ENCODE assay signal across 1 cellular context in genomic region chr16:2483160-2483559, GRCh38.
TF ChIP-seq lines count a peak whose summit lies in the region.

No MANE protein-coding gene starts in this region.

TF ChIP-seq in HepG2, 621 proteins besides CTCF, POLR2A, EP300 and RAD21:
- TF ChIP-seq ZNF878 (CRISPR knock-in tag; IDR thresholded peaks at IDR 0.05), result no peak
- no peak for TF ChIP-seq FOXJ3 (CRISPR knock-in tag; IDR thresholded peaks at IDR 0.05; ENCODE audit: borderline replicate concordance)
- TF ChIP-seq PHF8 (CRISPR knock-in tag; IDR thresholded peaks at IDR 0.05), result no peak
- TF ChIP-seq ZNF282 (IDR thresholded peaks at IDR 0.05; ENCODE audit: partially characterized antibody), result no peak
- no peak for TF ChIP-seq PTBP1 (IDR thresholded peaks at IDR 0.05; ENCODE audit: low read depth, low read length, poor library complexity, severe bottlenecking)
- no peak for TF ChIP-seq RFX5 (IDR thresholded peaks at IDR 0.05; ENCODE audit: low read depth, low read length)
- no peak for TF ChIP-seq KDM2A (CRISPR knock-in tag; IDR thresholded peaks at IDR 0.05; ENCODE audit: borderline replicate concordance, low read depth)
- TF ChIP-seq, protein P1, sequence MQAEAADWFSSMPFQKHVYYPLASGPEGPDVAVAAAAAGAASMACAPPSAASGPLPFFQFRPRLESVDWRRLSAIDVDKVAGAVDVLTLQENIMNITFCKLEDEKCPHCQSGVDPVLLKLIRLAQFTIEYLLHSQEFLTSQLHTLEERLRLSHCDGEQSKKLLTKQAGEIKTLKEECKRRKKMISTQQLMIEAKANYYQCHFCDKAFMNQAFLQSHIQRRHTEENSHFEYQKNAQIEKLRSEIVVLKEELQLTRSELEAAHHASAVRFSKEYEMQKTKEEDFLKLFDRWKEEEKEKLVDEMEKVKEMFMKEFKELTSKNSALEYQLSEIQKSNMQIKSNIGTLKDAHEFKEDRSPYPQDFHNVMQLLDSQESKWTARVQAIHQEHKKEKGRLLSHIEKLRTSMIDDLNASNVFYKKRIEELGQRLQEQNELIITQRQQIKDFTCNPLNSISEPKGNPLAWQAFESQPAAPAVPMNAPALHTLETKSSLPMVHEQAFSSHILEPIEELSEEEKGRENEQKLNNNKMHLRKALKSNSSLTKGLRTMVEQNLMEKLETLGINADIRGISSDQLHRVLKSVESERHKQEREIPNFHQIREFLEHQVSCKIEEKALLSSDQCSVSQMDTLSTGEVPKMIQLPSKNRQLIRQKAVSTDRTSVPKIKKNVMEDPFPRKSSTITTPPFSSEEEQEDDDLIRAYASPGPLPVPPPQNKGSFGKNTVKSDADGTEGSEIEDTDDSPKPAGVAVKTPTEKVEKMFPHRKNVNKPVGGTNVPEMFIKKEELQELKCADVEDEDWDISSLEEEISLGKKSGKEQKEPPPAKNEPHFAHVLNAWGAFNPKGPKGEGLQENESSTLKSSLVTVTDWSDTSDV (CRISPR knock-in tag; IDR thresholded peaks at IDR 0.05), result no peak
- TF ChIP-seq, protein P2, sequence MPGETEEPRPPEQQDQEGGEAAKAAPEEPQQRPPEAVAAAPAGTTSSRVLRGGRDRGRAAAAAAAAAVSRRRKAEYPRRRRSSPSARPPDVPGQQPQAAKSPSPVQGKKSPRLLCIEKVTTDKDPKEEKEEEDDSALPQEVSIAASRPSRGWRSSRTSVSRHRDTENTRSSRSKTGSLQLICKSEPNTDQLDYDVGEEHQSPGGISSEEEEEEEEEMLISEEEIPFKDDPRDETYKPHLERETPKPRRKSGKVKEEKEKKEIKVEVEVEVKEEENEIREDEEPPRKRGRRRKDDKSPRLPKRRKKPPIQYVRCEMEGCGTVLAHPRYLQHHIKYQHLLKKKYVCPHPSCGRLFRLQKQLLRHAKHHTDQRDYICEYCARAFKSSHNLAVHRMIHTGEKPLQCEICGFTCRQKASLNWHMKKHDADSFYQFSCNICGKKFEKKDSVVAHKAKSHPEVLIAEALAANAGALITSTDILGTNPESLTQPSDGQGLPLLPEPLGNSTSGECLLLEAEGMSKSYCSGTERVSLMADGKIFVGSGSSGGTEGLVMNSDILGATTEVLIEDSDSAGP (CRISPR knock-in tag; IDR thresholded peaks at IDR 0.05; ENCODE audit: borderline replicate concordance), result no peak
- TF ChIP-seq, protein P3, sequence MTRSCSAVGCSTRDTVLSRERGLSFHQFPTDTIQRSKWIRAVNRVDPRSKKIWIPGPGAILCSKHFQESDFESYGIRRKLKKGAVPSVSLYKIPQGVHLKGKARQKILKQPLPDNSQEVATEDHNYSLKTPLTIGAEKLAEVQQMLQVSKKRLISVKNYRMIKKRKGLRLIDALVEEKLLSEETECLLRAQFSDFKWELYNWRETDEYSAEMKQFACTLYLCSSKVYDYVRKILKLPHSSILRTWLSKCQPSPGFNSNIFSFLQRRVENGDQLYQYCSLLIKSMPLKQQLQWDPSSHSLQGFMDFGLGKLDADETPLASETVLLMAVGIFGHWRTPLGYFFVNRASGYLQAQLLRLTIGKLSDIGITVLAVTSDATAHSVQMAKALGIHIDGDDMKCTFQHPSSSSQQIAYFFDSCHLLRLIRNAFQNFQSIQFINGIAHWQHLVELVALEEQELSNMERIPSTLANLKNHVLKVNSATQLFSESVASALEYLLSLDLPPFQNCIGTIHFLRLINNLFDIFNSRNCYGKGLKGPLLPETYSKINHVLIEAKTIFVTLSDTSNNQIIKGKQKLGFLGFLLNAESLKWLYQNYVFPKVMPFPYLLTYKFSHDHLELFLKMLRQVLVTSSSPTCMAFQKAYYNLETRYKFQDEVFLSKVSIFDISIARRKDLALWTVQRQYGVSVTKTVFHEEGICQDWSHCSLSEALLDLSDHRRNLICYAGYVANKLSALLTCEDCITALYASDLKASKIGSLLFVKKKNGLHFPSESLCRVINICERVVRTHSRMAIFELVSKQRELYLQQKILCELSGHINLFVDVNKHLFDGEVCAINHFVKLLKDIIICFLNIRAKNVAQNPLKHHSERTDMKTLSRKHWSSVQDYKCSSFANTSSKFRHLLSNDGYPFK (CRISPR knock-in tag; IDR thresholded peaks at IDR 0.05; ENCODE audit: borderline replicate concordance), result no peak
- no peak for TF ChIP-seq STAT6 (CRISPR knock-in tag; IDR thresholded peaks at IDR 0.05; ENCODE audit: borderline replicate concordance)
- TF ChIP-seq NCOA5 (CRISPR knock-in tag; IDR thresholded peaks at IDR 0.05), result no peak
- no peak for TF ChIP-seq AHR (CRISPR knock-in tag; IDR thresholded peaks at IDR 0.05)
- no peak for TF ChIP-seq TRIM24 (CRISPR knock-in tag; IDR thresholded peaks at IDR 0.05)
- TF ChIP-seq ZNF775 (CRISPR knock-in tag; IDR thresholded peaks at IDR 0.05; ENCODE audit: borderline replicate concordance), result no peak
- TF ChIP-seq NCOR1 (IDR thresholded peaks at IDR 0.05; ENCODE audit: borderline replicate concordance, low read length), result no peak
- TF ChIP-seq, protein P4, sequence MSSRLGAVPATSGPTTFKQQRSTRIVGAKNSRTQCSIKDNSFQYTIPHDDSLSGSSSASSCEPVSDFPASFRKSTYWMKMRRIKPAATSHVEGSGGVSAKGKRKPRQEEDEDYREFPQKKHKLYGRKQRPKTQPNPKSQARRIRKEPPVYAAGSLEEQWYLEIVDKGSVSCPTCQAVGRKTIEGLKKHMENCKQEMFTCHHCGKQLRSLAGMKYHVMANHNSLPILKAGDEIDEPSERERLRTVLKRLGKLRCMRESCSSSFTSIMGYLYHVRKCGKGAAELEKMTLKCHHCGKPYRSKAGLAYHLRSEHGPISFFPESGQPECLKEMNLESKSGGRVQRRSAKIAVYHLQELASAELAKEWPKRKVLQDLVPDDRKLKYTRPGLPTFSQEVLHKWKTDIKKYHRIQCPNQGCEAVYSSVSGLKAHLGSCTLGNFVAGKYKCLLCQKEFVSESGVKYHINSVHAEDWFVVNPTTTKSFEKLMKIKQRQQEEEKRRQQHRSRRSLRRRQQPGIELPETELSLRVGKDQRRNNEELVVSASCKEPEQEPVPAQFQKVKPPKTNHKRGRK (CRISPR knock-in tag; IDR thresholded peaks at IDR 0.05), result no peak
- no peak for TF ChIP-seq MIER2 (CRISPR knock-in tag; IDR thresholded peaks at IDR 0.05)
- TF ChIP-seq HNRNPH1 (optimal IDR thresholded peaks at IDR 0.05; ENCODE audit: low read depth, low read length), result no peak
- TF ChIP-seq, protein P5, sequence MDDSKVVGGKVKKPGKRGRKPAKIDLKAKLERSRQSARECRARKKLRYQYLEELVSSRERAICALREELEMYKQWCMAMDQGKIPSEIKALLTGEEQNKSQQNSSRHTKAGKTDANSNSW (CRISPR knock-in tag; IDR thresholded peaks at IDR 0.05; ENCODE audit: borderline replicate concordance), result no peak
